In the genomic region with DNA sequence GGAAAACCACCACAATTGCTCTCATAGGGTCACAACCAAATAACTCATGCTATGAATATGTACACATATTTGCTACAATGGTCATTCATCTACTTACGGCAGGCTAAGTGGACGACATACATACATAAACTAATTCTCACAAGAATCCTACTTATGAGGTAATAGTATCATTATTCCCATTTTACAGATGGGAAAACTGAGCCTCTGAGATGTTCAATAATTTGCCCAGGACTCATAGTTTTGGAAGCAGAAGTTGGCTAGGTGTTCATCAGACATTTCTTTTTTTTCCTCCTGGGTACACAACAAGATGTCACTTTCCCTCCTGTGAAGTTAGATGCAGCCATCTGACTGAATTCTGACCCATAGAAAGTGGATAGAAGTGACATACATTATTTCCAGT, we compare ENCODE assay signal across 27 cellular contexts.
"Had no signal": no experiment of that assay in that cellular context is flagged by ENCODE, and none has a peak within 500 bp of the region (broad histone marks: within the 10 kb centered on the region; RNA-seq: fewer than 3 reads in every experiment).

No MANE protein-coding gene starts in this region.

- ATAC-seq: heart right ventricle; naive thymus-derived CD4-positive, alpha-beta T cell; natural killer cell treated with Interleukin-12 subunit alpha and Interleukin-12 subunit beta and Interleukin-15 and Interleukin-18, amount 100 ng/mL, for 72 hours; stimulated activated naive B cell treated with anti-CD40 and anti-IgM and Interleukin-4, amounts not matched to agents 10 μg/mL and 1 μg/mL and 100 μg/mL, for 72 hours; stimulated activated naive CD8-positive, alpha-beta T cell treated with anti-CD3 and anti-CD28 coated beads, Interleukin-15, Interleukin-2, amounts not matched to agents 100 U/mL and 50 U/mL, for 24 hours; upper lobe of right lung had no signal

- H3K9me3 Mint-ChIP-seq: mesothelial cell of epicardium; naive thymus-derived CD4-positive, alpha-beta T cell; natural killer cell treated with Interleukin-12 subunit alpha and Interleukin-12 subunit beta and Interleukin-15 and Interleukin-18, amount 100 ng/mL, for 72 hours had no signal

- H3K4me3 ChIP-seq: heart right ventricle, hepatocyte, left ventricle myocardium inferior, lung, pancreas, prostate gland, smooth muscle cell, stomach, suprapubic skin, thoracic aorta, tibial artery, upper lobe of right lung had no signal

- H3K4me2 ChIP-seq: hepatocyte, smooth muscle cell had no signal

- H3K36me3 Mint-ChIP-seq: mesothelial cell of epicardium; naive thymus-derived CD4-positive, alpha-beta T cell; natural killer cell treated with Interleukin-12 subunit alpha and Interleukin-12 subunit beta and Interleukin-15 and Interleukin-18, amount 100 ng/mL, for 72 hours had no signal

- H3K9me3 ChIP-seq: heart right ventricle, left ventricle myocardium inferior, pancreas, prostate gland, stomach, suprapubic skin, thoracic aorta, tibial artery, upper lobe of right lung had no signal

- H3K4me3 Mint-ChIP-seq: mesothelial cell of epicardium; naive thymus-derived CD4-positive, alpha-beta T cell; natural killer cell treated with Interleukin-12 subunit alpha and Interleukin-12 subunit beta and Interleukin-15 and Interleukin-18, amount 100 ng/mL, for 72 hours; stimulated activated naive B cell treated with anti-CD40 and anti-IgM and Interleukin-4, amounts not matched to agents 10 μg/mL and 1 μg/mL and 100 μg/mL, for 72 hours had no signal

- H3K27me3 ChIP-seq: heart right ventricle, hepatocyte, pancreas, stomach, tibial artery, upper lobe of right lung had no signal

- H2AFZ ChIP-seq: hepatocyte had no signal

- DNase-seq: heart right ventricle; islet precursor cell; left ventricle myocardium inferior; mesendoderm; naive thymus-derived CD4-positive, alpha-beta T cell; pancreas; posterior cingulate gyrus; retina; stimulated activated CD4-positive, alpha-beta T cell treated with anti-CD3 and anti-CD28 coated beads, Interleukin-1b, Interleukin-23, amount 100 ng/mL, for 48 hours; stimulated activated CD4-positive, alpha-beta T cell treated with anti-CD3 and anti-CD28 coated beads, Interleukin-2, amount 100 ng/mL, for 48 hours; stimulated activated CD4-positive, alpha-beta T cell treated with anti-CD3 and anti-CD28 coated beads, Interleukin-4, amount 100 ng/mL, for 4 hours; stimulated activated CD8-positive, alpha-beta memory T cell treated with anti-CD3 and anti-CD28 coated beads, Interleukin-4, amount 100 ng/mL, for 48 hours; stimulated activated naive B cell treated with anti-CD40 and anti-IgM and Interleukin-4, amounts not matched to agents 10 μg/mL and 1 μg/mL and 100 μg/mL, for 72 hours; stimulated activated naive CD8-positive, alpha-beta T cell treated with anti-CD3 and anti-CD28 coated beads, Interleukin-15, Interleukin-2, amounts not matched to agents 100 U/mL and 50 U/mL, for 24 hours; stomach; tibial artery; trophoblast cell; upper lobe of right lung had no signal

- H3K27ac ChIP-seq: heart right ventricle, hepatocyte, left ventricle myocardium inferior, pancreas, prostate gland, stomach, suprapubic skin, thoracic aorta, tibial artery, upper lobe of right lung had no signal

- H3K4me1 ChIP-seq: prostate gland, upper lobe of right lung had no signal

- H3K79me2 ChIP-seq: hepatocyte had no signal

- H3K36me3 ChIP-seq: heart right ventricle, left ventricle myocardium inferior, pancreas, prostate gland, stomach, suprapubic skin, thoracic aorta, tibial artery, upper lobe of right lung had no signal

- FAIRE-seq: pancreas, urothelium cell line had no signal

- H3K27ac Mint-ChIP-seq: naive thymus-derived CD4-positive, alpha-beta T cell; natural killer cell treated with Interleukin-12 subunit alpha and Interleukin-12 subunit beta and Interleukin-15 and Interleukin-18, amount 100 ng/mL, for 72 hours; stimulated activated naive B cell treated with anti-CD40 and anti-IgM and Interleukin-4, amounts not matched to agents 10 μg/mL and 1 μg/mL and 100 μg/mL, for 72 hours had no signal
